2 cellular contexts compared by ENCODE assay signal in the genomic region with DNA sequence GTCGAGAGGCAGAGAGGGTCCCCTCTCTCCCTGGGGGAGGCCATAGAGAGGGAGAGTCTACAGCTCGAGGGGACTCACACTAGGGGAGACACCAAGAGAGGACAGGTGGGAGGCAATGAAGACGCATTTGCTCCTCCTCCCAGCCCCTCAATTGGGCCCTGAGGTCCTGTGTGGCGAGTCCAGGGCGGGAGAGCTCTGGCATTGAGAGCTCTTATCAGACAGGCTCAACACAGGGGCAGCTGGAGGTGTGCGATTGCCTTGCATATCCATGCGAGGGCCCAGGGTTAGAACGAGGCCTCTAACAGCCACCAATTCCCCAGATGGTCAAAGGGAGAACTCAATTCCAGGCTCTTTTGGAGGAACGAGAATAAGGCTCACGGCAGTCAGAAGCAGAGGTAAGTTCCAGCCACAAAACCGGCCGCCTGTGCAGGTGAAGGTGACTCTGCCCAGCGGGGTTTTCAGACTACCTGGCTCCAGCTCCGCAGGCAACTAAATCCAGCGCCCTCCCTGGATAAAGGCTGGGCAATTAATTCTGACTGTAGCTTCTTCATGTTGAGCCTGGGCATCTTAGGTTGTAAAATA.
TF ChIP-seq lines count a peak whose summit lies in the region.

No MANE protein-coding gene starts in this region.

TF ChIP-seq in GM23338, 12 proteins besides CTCF, POLR2A, EP300 and RAD21 (continued from another document):
- TF ChIP-seq, protein P1, sequence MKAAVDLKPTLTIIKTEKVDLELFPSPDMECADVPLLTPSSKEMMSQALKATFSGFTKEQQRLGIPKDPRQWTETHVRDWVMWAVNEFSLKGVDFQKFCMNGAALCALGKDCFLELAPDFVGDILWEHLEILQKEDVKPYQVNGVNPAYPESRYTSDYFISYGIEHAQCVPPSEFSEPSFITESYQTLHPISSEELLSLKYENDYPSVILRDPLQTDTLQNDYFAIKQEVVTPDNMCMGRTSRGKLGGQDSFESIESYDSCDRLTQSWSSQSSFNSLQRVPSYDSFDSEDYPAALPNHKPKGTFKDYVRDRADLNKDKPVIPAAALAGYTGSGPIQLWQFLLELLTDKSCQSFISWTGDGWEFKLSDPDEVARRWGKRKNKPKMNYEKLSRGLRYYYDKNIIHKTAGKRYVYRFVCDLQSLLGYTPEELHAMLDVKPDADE (IDR thresholded peaks at IDR 0.05): no peak
- TF ChIP-seq EZH2phosphoT487 (IDR thresholded peaks at IDR 0.05; ENCODE audit: unreplicated experiment) (no peak), JUNB (IDR thresholded peaks at IDR 0.05; ENCODE audit: unreplicated experiment) (no peak), NANOG (IDR thresholded peaks at IDR 0.05; ENCODE audit: borderline replicate concordance) (no peak), ZNF331 (CRISPR knock-in tag; IDR thresholded peaks at IDR 0.05; ENCODE audit: low read depth) (no peak), ZNF114 (CRISPR knock-in tag; IDR thresholded peaks at IDR 0.05) (no peak)
- TF ChIP-seq, protein P2, sequence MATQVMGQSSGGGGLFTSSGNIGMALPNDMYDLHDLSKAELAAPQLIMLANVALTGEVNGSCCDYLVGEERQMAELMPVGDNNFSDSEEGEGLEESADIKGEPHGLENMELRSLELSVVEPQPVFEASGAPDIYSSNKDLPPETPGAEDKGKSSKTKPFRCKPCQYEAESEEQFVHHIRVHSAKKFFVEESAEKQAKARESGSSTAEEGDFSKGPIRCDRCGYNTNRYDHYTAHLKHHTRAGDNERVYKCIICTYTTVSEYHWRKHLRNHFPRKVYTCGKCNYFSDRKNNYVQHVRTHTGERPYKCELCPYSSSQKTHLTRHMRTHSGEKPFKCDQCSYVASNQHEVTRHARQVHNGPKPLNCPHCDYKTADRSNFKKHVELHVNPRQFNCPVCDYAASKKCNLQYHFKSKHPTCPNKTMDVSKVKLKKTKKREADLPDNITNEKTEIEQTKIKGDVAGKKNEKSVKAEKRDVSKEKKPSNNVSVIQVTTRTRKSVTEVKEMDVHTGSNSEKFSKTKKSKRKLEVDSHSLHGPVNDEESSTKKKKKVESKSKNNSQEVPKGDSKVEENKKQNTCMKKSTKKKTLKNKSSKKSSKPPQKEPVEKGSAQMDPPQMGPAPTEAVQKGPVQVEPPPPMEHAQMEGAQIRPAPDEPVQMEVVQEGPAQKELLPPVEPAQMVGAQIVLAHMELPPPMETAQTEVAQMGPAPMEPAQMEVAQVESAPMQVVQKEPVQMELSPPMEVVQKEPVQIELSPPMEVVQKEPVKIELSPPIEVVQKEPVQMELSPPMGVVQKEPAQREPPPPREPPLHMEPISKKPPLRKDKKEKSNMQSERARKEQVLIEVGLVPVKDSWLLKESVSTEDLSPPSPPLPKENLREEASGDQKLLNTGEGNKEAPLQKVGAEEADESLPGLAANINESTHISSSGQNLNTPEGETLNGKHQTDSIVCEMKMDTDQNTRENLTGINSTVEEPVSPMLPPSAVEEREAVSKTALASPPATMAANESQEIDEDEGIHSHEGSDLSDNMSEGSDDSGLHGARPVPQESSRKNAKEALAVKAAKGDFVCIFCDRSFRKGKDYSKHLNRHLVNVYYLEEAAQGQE (IDR thresholded peaks at IDR 0.05; ENCODE audit: unreplicated experiment): no peak
- TF ChIP-seq, protein P3, sequence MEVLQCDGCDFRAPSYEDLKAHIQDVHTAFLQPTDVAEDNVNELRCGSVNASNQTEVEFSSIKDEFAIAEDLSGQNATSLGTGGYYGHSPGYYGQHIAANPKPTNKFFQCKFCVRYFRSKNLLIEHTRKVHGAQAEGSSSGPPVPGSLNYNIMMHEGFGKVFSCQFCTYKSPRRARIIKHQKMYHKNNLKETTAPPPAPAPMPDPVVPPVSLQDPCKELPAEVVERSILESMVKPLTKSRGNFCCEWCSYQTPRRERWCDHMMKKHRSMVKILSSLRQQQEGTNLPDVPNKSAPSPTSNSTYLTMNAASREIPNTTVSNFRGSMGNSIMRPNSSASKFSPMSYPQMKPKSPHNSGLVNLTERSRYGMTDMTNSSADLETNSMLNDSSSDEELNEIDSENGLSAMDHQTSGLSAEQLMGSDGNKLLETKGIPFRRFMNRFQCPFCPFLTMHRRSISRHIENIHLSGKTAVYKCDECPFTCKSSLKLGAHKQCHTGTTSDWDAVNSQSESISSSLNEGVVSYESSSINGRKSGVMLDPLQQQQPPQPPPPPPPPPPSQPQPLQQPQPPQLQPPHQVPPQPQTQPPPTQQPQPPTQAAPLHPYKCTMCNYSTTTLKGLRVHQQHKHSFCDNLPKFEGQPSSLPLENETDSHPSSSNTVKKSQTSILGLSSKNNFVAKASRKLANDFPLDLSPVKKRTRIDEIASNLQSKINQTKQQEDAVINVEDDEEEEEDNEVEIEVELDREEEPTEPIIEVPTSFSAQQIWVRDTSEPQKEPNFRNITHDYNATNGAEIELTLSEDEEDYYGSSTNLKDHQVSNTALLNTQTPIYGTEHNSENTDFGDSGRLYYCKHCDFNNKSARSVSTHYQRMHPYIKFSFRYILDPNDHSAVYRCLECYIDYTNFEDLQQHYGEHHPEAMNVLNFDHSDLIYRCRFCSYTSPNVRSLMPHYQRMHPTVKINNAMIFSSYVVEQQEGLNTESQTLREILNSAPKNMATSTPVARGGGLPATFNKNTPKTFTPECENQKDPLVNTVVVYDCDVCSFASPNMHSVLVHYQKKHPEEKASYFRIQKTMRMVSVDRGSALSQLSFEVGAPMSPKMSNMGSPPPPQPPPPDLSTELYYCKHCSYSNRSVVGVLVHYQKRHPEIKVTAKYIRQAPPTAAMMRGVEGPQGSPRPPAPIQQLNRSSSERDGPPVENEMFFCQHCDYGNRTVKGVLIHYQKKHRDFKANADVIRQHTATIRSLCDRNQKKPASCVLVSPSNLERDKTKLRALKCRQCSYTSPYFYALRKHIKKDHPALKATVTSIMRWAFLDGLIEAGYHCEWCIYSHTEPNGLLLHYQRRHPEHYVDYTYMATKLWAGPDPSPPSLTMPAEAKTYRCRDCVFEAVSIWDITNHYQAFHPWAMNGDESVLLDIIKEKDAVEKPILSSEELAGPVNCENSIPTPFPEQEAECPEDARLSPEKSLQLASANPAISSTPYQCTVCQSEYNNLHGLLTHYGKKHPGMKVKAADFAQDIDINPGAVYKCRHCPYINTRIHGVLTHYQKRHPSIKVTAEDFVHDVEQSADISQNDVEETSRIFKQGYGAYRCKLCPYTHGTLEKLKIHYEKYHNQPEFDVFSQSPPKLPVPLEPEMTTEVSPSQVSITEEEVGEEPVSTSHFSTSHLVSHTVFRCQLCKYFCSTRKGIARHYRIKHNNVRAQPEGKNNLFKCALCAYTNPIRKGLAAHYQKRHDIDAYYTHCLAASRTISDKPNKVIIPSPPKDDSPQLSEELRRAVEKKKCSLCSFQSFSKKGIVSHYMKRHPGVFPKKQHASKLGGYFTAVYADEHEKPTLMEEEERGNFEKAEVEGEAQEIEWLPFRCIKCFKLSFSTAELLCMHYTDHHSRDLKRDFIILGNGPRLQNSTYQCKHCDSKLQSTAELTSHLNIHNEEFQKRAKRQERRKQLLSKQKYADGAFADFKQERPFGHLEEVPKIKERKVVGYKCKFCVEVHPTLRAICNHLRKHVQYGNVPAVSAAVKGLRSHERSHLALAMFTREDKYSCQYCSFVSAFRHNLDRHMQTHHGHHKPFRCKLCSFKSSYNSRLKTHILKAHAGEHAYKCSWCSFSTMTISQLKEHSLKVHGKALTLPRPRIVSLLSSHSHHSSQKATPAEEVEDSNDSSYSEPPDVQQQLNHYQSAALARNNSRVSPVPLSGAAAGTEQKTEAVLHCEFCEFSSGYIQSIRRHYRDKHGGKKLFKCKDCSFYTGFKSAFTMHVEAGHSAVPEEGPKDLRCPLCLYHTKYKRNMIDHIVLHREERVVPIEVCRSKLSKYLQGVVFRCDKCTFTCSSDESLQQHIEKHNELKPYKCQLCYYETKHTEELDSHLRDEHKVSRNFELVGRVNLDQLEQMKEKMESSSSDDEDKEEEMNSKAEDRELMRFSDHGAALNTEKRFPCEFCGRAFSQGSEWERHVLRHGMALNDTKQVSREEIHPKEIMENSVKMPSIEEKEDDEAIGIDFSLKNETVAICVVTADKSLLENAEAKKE (CRISPR knock-in tag; IDR thresholded peaks at IDR 0.05): no peak

TF ChIP-seq in K562, 482 proteins besides CTCF, POLR2A, EP300 and RAD21:
- TF ChIP-seq, protein P4, sequence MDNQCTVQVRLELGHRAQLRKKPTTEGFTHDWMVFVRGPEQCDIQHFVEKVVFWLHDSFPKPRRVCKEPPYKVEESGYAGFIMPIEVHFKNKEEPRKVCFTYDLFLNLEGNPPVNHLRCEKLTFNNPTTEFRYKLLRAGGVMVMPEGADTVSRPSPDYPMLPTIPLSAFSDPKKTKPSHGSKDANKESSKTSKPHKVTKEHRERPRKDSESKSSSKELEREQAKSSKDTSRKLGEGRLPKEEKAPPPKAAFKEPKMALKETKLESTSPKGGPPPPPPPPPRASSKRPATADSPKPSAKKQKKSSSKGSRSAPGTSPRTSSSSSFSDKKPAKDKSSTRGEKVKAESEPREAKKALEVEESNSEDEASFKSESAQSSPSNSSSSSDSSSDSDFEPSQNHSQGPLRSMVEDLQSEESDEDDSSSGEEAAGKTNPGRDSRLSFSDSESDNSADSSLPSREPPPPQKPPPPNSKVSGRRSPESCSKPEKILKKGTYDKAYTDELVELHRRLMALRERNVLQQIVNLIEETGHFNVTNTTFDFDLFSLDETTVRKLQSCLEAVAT (IDR thresholded peaks at IDR 0.05): no peak
- TF ChIP-seq, protein P5, sequence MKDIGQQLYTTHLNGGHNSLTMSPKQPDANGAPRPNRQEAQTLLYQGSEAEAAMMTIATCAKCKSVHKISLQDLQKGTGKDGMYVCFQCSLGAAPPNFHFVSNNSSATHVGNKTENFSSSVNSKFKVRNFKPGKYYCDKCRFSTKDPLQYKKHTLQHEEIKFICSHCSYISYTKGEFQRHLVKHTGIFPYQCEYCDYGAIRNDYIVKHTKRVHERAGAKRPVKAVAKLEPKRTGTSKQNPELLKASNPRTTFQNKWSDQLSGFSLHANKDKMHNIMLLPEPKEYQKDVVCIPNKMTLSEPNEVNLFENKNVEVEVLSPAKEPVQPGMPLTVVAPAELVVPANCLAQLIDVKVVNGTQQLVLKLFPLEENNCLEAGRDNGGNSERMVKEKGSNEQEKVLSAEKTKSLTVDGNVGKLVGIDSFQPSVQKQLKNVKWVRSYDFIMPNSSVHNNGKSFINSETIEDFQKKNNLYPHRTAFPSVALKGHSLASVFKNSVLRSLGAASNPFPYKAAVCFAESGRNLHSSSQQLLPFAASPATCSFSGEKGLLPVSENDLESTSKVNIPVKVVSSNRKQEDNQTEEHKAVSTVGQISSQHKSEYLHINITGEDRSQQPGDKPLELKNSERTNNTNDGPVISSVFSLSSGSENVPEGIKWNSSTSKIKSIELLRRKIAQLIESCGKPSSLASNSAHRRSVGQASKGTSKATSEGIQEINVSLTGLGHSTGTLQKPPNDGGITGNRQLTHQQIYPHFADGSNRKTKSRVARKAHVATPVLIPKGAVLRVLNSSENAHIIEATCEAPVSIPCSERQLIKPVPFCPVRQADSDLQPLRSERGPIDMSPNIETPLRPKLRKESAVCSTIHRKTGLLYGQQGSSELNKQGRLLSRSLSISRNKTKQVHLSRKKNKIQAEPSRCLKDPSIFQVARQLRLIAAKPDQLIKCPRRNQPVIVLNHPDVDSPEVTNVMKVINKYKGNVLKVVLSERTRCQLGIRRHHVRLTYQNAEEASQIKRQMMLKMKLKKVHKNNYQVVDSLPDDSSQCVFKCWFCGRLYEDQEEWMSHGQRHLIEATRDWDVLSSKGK (CRISPR knock-in tag; IDR thresholded peaks at IDR 0.05): no peak
- TF ChIP-seq CHCHD3 (CRISPR knock-in tag; IDR thresholded peaks at IDR 0.05) (no peak), PPARD (CRISPR knock-in tag; IDR thresholded peaks at IDR 0.05) (no peak), ZNF780A (CRISPR knock-in tag; IDR thresholded peaks at IDR 0.05) (no peak)
